Comparison of ENCODE assay signal across 13 cellular contexts in genomic region chr19:17020823-17021222, GRCh38. TPM values are rescaled to one million over a fixed set of nuclear protein-coding genes. Genes with fewer than 3 reads are reported as not detected.
DNase-seq lines count a peak whose midpoint lies in the region; TF ChIP-seq lines count a peak whose summit lies in the region.
"Had no signal": no experiment of that assay in that cellular context is flagged by ENCODE, and none has a peak within 500 bp of the region (broad histone marks: within the 10 kb centered on the region; RNA-seq: fewer than 3 reads in every experiment).

No MANE protein-coding gene starts in this region.

- H3K9me3 ChIP-seq in breast epithelium: no peaks in the 10 kb centered on the region
- peaks cover 9% of the 10 kb centered on the region for H3K9me3 ChIP-seq in neural progenitor cell (ENCODE audit: low read depth)

- no peak overlapping the region for H3K4me3 Mint-ChIP-seq in neural progenitor cell

- H3K4me3 ChIP-seq in breast epithelium: no peak overlapping the region
- H3K4me3 ChIP-seq in neural progenitor cell: no peak overlapping the region
- H3K4me3 ChIP-seq: sigmoid colon had no signal

- H3K9ac ChIP-seq in neural progenitor cell: no peak overlapping the region

- H3K4me2 ChIP-seq in neural progenitor cell: no peak overlapping the region

- peaks cover 5% of the 10 kb centered on the region for H3K4me1 Mint-ChIP-seq in neural progenitor cell

- H3K36me3 Mint-ChIP-seq in neural progenitor cell: peaks cover 19% of the 10 kb centered on the region

- H3K79me2 ChIP-seq in neural progenitor cell (ENCODE audit: low read depth): peaks cover 29% of the 10 kb centered on the region

- DNase-seq in Caki2 (ENCODE audit: low read depth) (peak; percentile 41), KBM-7 (peak; percentile 17), breast epithelium (ENCODE audit: low spot score in 2 of 2) (no peak), neural progenitor cell (ENCODE audit: low spot score) (no peak), germinal center (ENCODE audit: low spot score) (no peak), NOMO-1 treated with dmso at 0.1 percent for 144 hours (lab: John Stamatoyannopoulos, UW; ENCODE audit: unreplicated experiment) (no peak), UCSD-AML1 (lab: John Stamatoyannopoulos, UW; ENCODE audit: unreplicated experiment) (no peak)
- DNase-seq: activated CD4-positive, alpha-beta T cell treated with anti-CD3 and anti-CD28 coated beads, Interleukin-2, amount 50 U/mL, for 48 hours; activated gamma-delta T cell treated with Interleukin-2 at 50 U/mL for 16 hours; brain microvascular endothelial cell; KG1; NCI-H2029; sigmoid colon had no signal

- H3K36me3 ChIP-seq in breast epithelium (no peaks in the 10 kb centered on the region), neural progenitor cell (peaks cover 4% of the 10 kb centered on the region)
- H3K36me3 ChIP-seq: brain microvascular endothelial cell, sigmoid colon had no signal

- H3K27ac ChIP-seq in breast epithelium (peak overlapping the region; percentile 38 to 60), neural progenitor cell (no peak overlapping the region)
- H3K27ac ChIP-seq: brain microvascular endothelial cell, sigmoid colon had no signal

- H2AFZ ChIP-seq in neural progenitor cell (replicated peaks): no peak overlapping the region

- peaks cover 14% of the 10 kb centered on the region for H3K27me3 Mint-ChIP-seq in neural progenitor cell (ENCODE audit: insufficient read depth, low read depth)

- peak overlapping the region; percentile 72 for H3K27ac Mint-ChIP-seq in neural progenitor cell

- intact Hi-C loops in breast epithelium (cut with DNase I; ENCODE audit: low total_unique reads): no loop called here

- no peak for TF ChIP-seq POLR2A in breast epithelium (IDR thresholded peaks at IDR 0.05)

- TF ChIP-seq CTCF in breast epithelium (IDR thresholded peaks at IDR 0.05) (no peak), neural progenitor cell (IDR thresholded peaks at IDR 0.05) (no peak)

- peaks cover 26% of the 10 kb centered on the region for H3K9me3 Mint-ChIP-seq in neural progenitor cell

- H3K4me1 ChIP-seq in breast epithelium: peaks cover 0 to 5% of the 10 kb centered on the region in 2 donors
- peaks cover 7% of the 10 kb centered on the region for H3K4me1 ChIP-seq in neural progenitor cell

- peaks cover 6% of the 10 kb centered on the region for H3F3A ChIP-seq in neural progenitor cell (ENCODE audit: low read depth)

- H4K20me1 ChIP-seq in neural progenitor cell (ENCODE audit: low read depth): no peaks in the 10 kb centered on the region

- in situ Hi-C loops in Caki2 (cut with HindIII; ENCODE audit: low pct_unique_long_range_greater_than_20kb, low sequenced_read_pairs): no loop called here
- in situ Hi-C loops in KBM-7 (cut with MboI; ENCODE audit: low pct_unique_long_range_greater_than_20kb, low sequenced_read_pairs): no loop called here

- H3K27me3 ChIP-seq in breast epithelium (peaks cover 0 to 8% of the 10 kb centered on the region in 2 donors), neural progenitor cell (peaks cover 5% of the 10 kb centered on the region)

RNA-seq across cellular contexts. Expression of gene CPAMD8, which starts 5.8 kb away (rescaled TPM):
- total RNA-seq in Caki2 (2014; rRNA removed; shearing (Covaris generic); ENCODE audit: low replicate concordance): 0.29 and 0.64 TPM in 2 replicates
- total RNA-seq in breast epithelium: 10 to 100 TPM in 2 of 3 donors, 1 to 10 TPM in 1; 9.5 to 24.0 (median 20.2) TPM
- 16.3 and 36.8 TPM in 2 replicates for total RNA-seq in neural progenitor cell (ENCODE audit: low replicate concordance)

RNA-seq across cellular contexts. Expression of gene HAUS8, which starts 54.4 kb away (rescaled TPM):
- total RNA-seq in Caki2 (2014; rRNA removed; shearing (Covaris generic); ENCODE audit: low replicate concordance): 23.7 and 24.2 TPM in 2 replicates
- total RNA-seq in breast epithelium: 1 to 10 TPM; 5.6 to 6.7 (median 5.8) TPM
- 15.6 and 16.3 TPM in 2 replicates for total RNA-seq in neural progenitor cell (ENCODE audit: low replicate concordance)

RNA-seq across cellular contexts. Expression of gene MYO9B, which starts 54.8 kb away (rescaled TPM):
- 29.6 and 49.7 TPM in 2 replicates for total RNA-seq in Caki2 (2014; rRNA removed; shearing (Covaris generic); ENCODE audit: low replicate concordance)
- total RNA-seq in breast epithelium (10 to 100 TPM; 76.0 to 79.5 (median 77.4) TPM), neural progenitor cell (ENCODE audit: low replicate concordance) (38.5 and 42.2 TPM in 2 replicates)

Comparison
In these comparisons a context has a peak if more than half of its experiments do, and no peak if none do; other contexts are left out.
1. DNase-seq: peak in Caki2 (single experiment) and KBM-7 (single experiment); none in breast epithelium (0 of 2), neural progenitor cell (single experiment), germinal center (single experiment), NOMO-1 treated with dmso at 0.1 percent for 144 hours (single experiment) and UCSD-AML1 (single experiment).